ENCODE assay signal across 8 cellular contexts in genomic region chr5:113487411-113487778, GRCh38. TPM values are rescaled to one million over a fixed set of nuclear protein-coding genes. Genes with fewer than 3 reads are reported as not detected.
DNase-seq lines count a peak whose midpoint lies in the region; ATAC-seq lines count a peak whose summit lies in the region.

No MANE protein-coding gene starts in this region.

- peaks cover 66% of the 10 kb centered on the region for H3K27me3 Mint-ChIP-seq in activated T-cell treated with anti-CD3 and anti-CD28 coated beads, Interleukin-2, amount 50 U/mL, for 4 hours (ENCODE audit: low read depth)
- H3K27me3 Mint-ChIP-seq in activated naive CD8-positive, alpha-beta T cell treated with anti-CD3 and anti-CD28 coated beads for 36 hours: peaks cover 83% of the 10 kb centered on the region

- H3K36me3 Mint-ChIP-seq in activated T-cell treated with anti-CD3 and anti-CD28 coated beads, Interleukin-2, amount 50 U/mL, for 4 hours (ENCODE audit: insufficient read depth): peaks cover 4% of the 10 kb centered on the region
- H3K36me3 Mint-ChIP-seq in activated naive CD8-positive, alpha-beta T cell treated with anti-CD3 and anti-CD28 coated beads for 36 hours: peaks cover 10% of the 10 kb centered on the region

- peak overlapping the region in 15 of 21 experiments; percentile 3 to 89 (median 65) for H3K27ac ChIP-seq in skin epidermis

- no peak overlapping the region for H3K27ac Mint-ChIP-seq in activated naive CD8-positive, alpha-beta T cell treated with anti-CD3 and anti-CD28 coated beads for 36 hours

- peaks cover 20% of the 10 kb centered on the region for H3K9me3 Mint-ChIP-seq in activated T-cell treated with anti-CD3 and anti-CD28 coated beads, Interleukin-2, amount 50 U/mL, for 4 hours
- H3K9me3 Mint-ChIP-seq in activated naive CD8-positive, alpha-beta T cell treated with anti-CD3 and anti-CD28 coated beads for 36 hours: peaks cover 19% of the 10 kb centered on the region

- DNase-seq in activated T-cell treated with anti-CD3 and anti-CD28 coated beads, Interleukin-2, amount 50 U/mL, for 4 hours: no peak
- DNase-seq in activated T-cell treated with anti-CD3 and anti-CD28 coated beads for 4 hours (no peak), RKO (ENCODE audit: low spot score) (no peak)
- no peak for DNase-seq in activated naive CD8-positive, alpha-beta T cell treated with anti-CD3 and anti-CD28 coated beads for 36 hours
- DNase-seq in stimulated activated CD8-positive, alpha-beta memory T cell treated with anti-CD3 and anti-CD28 coated beads, Interleukin-4, amount 100 ng/mL, for 48 hours: no peak

- peaks cover 18% of the 10 kb centered on the region for H3K4me1 Mint-ChIP-seq in activated T-cell treated with anti-CD3 and anti-CD28 coated beads, Interleukin-2, amount 50 U/mL, for 4 hours (ENCODE audit: low read depth)
- H3K4me1 Mint-ChIP-seq in activated naive CD8-positive, alpha-beta T cell treated with anti-CD3 and anti-CD28 coated beads for 36 hours: peaks cover 16% of the 10 kb centered on the region

- H3K4me3 ChIP-seq in iPS-11a (ENCODE audit: low read depth, low read length): peak overlapping the region; percentile 73
- H3K4me3 ChIP-seq in skin epidermis: peak overlapping the region; percentile 46 to 73 (median 58)

- ATAC-seq in activated T-cell treated with anti-CD3 and anti-CD28 coated beads, Interleukin-2, amount 50 U/mL, for 4 hours: peak; percentile 6 to 20
- ATAC-seq in GM21390 (IDR thresholded peaks at IDR 0.05; ENCODE audit: unreplicated experiment): no peak

- peak overlapping the region; percentile 75 for H3K4me3 Mint-ChIP-seq in activated T-cell treated with anti-CD3 and anti-CD28 coated beads, Interleukin-2, amount 50 U/mL, for 4 hours
- H3K4me3 Mint-ChIP-seq in activated naive CD8-positive, alpha-beta T cell treated with anti-CD3 and anti-CD28 coated beads for 36 hours: peak overlapping the region; percentile 68

RNA-seq across cellular contexts. Expression of gene MCC, which starts 0.9 kb away (rescaled TPM):
- 1 to 10 TPM; 1.2 to 2.9 (median 2.5) TPM for total RNA-seq in activated T-cell treated with anti-CD3 and anti-CD28 coated beads, Interleukin-2, amount 50 U/mL, for 4 hours
- total RNA-seq in activated naive CD8-positive, alpha-beta T cell treated with anti-CD3 and anti-CD28 coated beads for 36 hours: 1 to 10 TPM; 2.4 to 2.9 TPM

RNA-seq across cellular contexts. Expression of gene YTHDC2, which starts 26.1 kb away (rescaled TPM):
- total RNA-seq in activated T-cell treated with anti-CD3 and anti-CD28 coated beads, Interleukin-2, amount 50 U/mL, for 4 hours: 10 to 100 TPM; 22.7 to 25.4 (median 23.9) TPM
- total RNA-seq in activated naive CD8-positive, alpha-beta T cell treated with anti-CD3 and anti-CD28 coated beads for 36 hours: 10 to 100 TPM; 26.1 to 27.8 TPM

RNA-seq across cellular contexts. Expression of gene TSSK1B, which starts 52.6 kb away (rescaled TPM):
- total RNA-seq in activated T-cell treated with anti-CD3 and anti-CD28 coated beads, Interleukin-2, amount 50 U/mL, for 4 hours: not detected
- not detected for total RNA-seq in activated naive CD8-positive, alpha-beta T cell treated with anti-CD3 and anti-CD28 coated beads for 36 hours
